Comparison of ENCODE assay signal across 14 cellular contexts in genomic region chr17:2180768-2181167, GRCh38.
DNase-seq lines count a peak whose midpoint lies in the region; ATAC-seq, FAIRE-seq and TF ChIP-seq lines count a peak whose summit lies in the region.
"Had no signal": no experiment of that assay in that cellular context is flagged by ENCODE, and none has a peak within 500 bp of the region (broad histone marks: within the 10 kb centered on the region; RNA-seq: fewer than 3 reads in every experiment).

No MANE protein-coding gene starts in this region.

- no peak overlapping the region for H3K4me3 ChIP-seq in AG04450 (ENCODE audit: low read depth, low read length)
- no peak overlapping the region for H3K4me3 ChIP-seq in right cardiac atrium (ENCODE audit: low read length)
- no peak overlapping the region for H3K4me3 ChIP-seq in skeletal muscle satellite cell (ENCODE audit: low read length)

- peak overlapping the region; percentile 11 for H3K27ac Mint-ChIP-seq in T-helper 17 cell
- no peak overlapping the region for H3K27ac Mint-ChIP-seq in T-helper 2 cell treated with Interferon-gamma antibody and Interleukin-4, amounts not matched to agents 5 μg/mL and 100 μg/mL, for 36 hours

- 32% methylated on average over 2 of the region's 2 CpGs for WGBS in right cardiac atrium

- H3K27me3 Mint-ChIP-seq in T-helper 17 cell, result no peaks in the 10 kb centered on the region
- no peaks in the 10 kb centered on the region for H3K27me3 Mint-ChIP-seq in T-helper 2 cell treated with Interferon-gamma antibody and Interleukin-4, amounts not matched to agents 5 μg/mL and 100 μg/mL, for 36 hours (ENCODE audit: low read depth)

- H3K27me3 ChIP-seq in AG04450 (ENCODE audit: control insufficient read depth, insufficient read depth, low read length), result no peaks in the 10 kb centered on the region
- no peaks in the 10 kb centered on the region for H3K27me3 ChIP-seq in right cardiac atrium (ENCODE audit: control insufficient read depth, insufficient read depth)
- no peaks in the 10 kb centered on the region for H3K27me3 ChIP-seq in skeletal muscle satellite cell (ENCODE audit: control insufficient read depth, insufficient read depth, low read length)

- intact Hi-C loops in right cardiac atrium (cut with DNase I), result no loop called here

- no peaks in the 10 kb centered on the region for H3K9me3 Mint-ChIP-seq in T-helper 2 cell treated with Interferon-gamma antibody and Interleukin-4, amounts not matched to agents 5 μg/mL and 100 μg/mL, for 36 hours

- CTCF ChIA-PET in AG04450 (lab: Charles Lee), result interaction anchor here (2.2 kb wide), 1 partner anchor 126 kb away, joined by 6 read pairs; the partner anchor contains the start of gene HIC1

- POLR2A ChIA-PET in AG04450 (lab: Yijun Ruan, JAX), result interaction anchor here (0.9 to 2.0 kb wide), 6 partner anchors 8 to 112 kb away, joined by 5 to 30 read pairs (median 7); no protein-coding TSS in a partner anchor

- no peak for TF ChIP-seq POLR2A in GM12892 (IDR thresholded peaks at IDR 0.05; ENCODE audit: low read depth, low read length)

- no peaks in the 10 kb centered on the region for H3K9me3 ChIP-seq in AG04450 (ENCODE audit: control insufficient read depth, insufficient read depth, low read length)
- no peaks in the 10 kb centered on the region for H3K9me3 ChIP-seq in T-helper 17 cell (ENCODE audit: control insufficient read depth, low read length, poor library complexity, severe bottlenecking)
- H3K9me3 ChIP-seq in right cardiac atrium (ENCODE audit: control insufficient read depth, low read length), result no peaks in the 10 kb centered on the region
- no peaks in the 10 kb centered on the region for H3K9me3 ChIP-seq in skeletal muscle satellite cell (replicated peaks; ENCODE audit: low read length)

- ATAC-seq in T-helper 17 cell (no peak), right cardiac atrium (no peak)

- no peak for FAIRE-seq in GM12892 (lab: Jason Lieb, UNC)
- FAIRE-seq: colon had no signal

- peaks cover 22% of the 10 kb centered on the region for H3K4me1 Mint-ChIP-seq in T-helper 17 cell
- H3K4me1 Mint-ChIP-seq in T-helper 2 cell treated with Interferon-gamma antibody and Interleukin-4, amounts not matched to agents 5 μg/mL and 100 μg/mL, for 36 hours (ENCODE audit: low read depth), result peaks cover 25% of the 10 kb centered on the region

- H3K4me2 ChIP-seq in skeletal muscle satellite cell (ENCODE audit: low read length), result peak overlapping the region; percentile 69

- peak overlapping the region; percentile 51 for H3K9ac ChIP-seq in skeletal muscle satellite cell (ENCODE audit: low read depth, low read length)

- TF ChIP-seq CTCF in AG04450 (IDR thresholded peaks at IDR 0.05; ENCODE audit: low read depth, low read length), result no peak

- peaks cover 24% of the 10 kb centered on the region for H3K36me3 Mint-ChIP-seq in T-helper 17 cell (ENCODE audit: low read depth)
- H3K36me3 Mint-ChIP-seq in T-helper 2 cell treated with Interferon-gamma antibody and Interleukin-4, amounts not matched to agents 5 μg/mL and 100 μg/mL, for 36 hours (ENCODE audit: low read depth), result peaks cover 43% of the 10 kb centered on the region

- no peak overlapping the region for H3K4me3 Mint-ChIP-seq in T-helper 17 cell
- no peak overlapping the region for H3K4me3 Mint-ChIP-seq in T-helper 2 cell treated with Interferon-gamma antibody and Interleukin-4, amounts not matched to agents 5 μg/mL and 100 μg/mL, for 36 hours

- H3K36me3 ChIP-seq in skeletal muscle satellite cell (ENCODE audit: insufficient read depth, low read length), result peaks cover 5% of the 10 kb centered on the region

- DNase-seq in AG04450 (ENCODE audit: low read depth, low spot score), result no peak
- DNase-seq in T-helper 17 cell, result no peak
- DNase-seq in right cardiac atrium, result no peak
- no peak for DNase-seq in T-helper 2 cell treated with Interferon-gamma antibody and Interleukin-4, amounts not matched to agents 5 μg/mL and 100 μg/mL, for 36 hours (ENCODE audit: low spot score)
- DNase-seq in GM12892 (ENCODE audit: insufficient read length), result no peak
- no peak for DNase-seq in NCI-H748 treated with DMSO at 0.1 percent for 48 hours (lab: John Stamatoyannopoulos, UW)
- DNase-seq in DMS 273 treated with DMSO at 0.1 percent for 48 hours (lab: John Stamatoyannopoulos, UW), result no peak
- DNase-seq: activated CD8-positive, alpha-beta memory T cell treated with anti-CD3 and anti-CD28 coated beads for 24 hours; activated naive CD4-positive, alpha-beta T cell treated with Interleukin-2 at 50 U/mL for 16 hours; DND-41; KG1; NCI-H69 had no signal

- H3K4me1 ChIP-seq in right cardiac atrium (ENCODE audit: control insufficient read depth, insufficient read depth, low read length) (peaks cover 31% of the 10 kb centered on the region), skeletal muscle satellite cell (ENCODE audit: control insufficient read depth, insufficient read depth, low read length) (peaks cover 63% of the 10 kb centered on the region)

- H3K27ac ChIP-seq in AG04450 (ENCODE audit: low read depth, low read length), result peak overlapping the region; percentile 97
- H3K27ac ChIP-seq in right cardiac atrium (ENCODE audit: low read length), result peak overlapping the region; percentile 97
